8 cellular contexts compared by ENCODE assay signal in the genomic region with DNA sequence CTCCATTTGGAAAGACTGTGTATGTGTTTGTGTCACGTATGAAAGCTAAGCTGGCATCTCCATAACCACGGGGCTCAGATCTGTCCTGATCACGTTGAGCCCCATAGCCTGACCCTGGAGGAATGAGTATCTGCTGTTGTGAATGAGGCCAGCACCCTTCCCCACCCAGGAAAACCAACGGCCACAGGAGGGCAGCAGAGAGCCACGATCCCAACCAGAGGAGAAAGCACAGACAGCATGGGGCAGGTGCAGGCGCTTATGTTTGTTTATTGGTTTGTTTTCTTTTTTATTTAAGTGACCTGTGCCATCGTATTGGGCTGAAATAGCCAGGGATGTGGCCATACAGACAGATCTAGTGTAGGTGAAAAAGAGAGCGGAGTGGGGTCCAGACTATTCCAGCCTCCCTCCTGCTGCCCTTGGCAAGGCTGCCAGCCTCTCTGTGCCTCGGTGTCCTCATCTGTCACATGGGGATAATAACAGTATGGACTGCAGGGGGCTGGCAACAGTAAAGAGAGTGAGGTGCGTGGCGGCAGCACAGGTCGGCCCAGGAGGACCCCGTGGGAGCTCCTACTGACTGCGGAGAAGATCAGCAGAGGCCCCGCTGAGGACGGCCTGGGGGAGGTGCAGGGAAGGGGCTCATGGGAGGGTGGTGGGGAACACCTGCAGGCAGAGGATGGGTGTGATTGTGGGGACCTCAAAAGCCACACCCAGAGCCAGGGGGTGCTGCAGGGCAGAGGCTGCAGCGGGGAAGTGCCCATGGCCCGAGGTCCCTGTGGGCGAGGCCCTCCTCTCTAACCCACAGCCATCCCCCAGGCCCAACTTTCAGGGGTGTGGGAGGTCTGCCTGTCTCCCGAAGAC. TPM values are rescaled to one million over a fixed set of nuclear protein-coding genes. Genes with fewer than 3 reads are reported as not detected.
A peak's percentile ranks its signal among the peaks of the same experiment; 100 is the strongest.
DNase-seq lines count a peak whose midpoint lies in the region; ATAC-seq and TF ChIP-seq lines count a peak whose summit lies in the region.

No MANE protein-coding gene starts in this region.

- peak overlapping the region; percentile 95 for H3K14ac ChIP-seq in neuronal stem cell (ENCODE audit: low read length)

- H3K27me3 Mint-ChIP-seq in activated T-cell treated with anti-CD3 and anti-CD28 coated beads, Interleukin-2, amount 50 U/mL, for 72 hours (ENCODE audit: low read depth): no peaks in the 10 kb centered on the region

- peak overlapping the region in 2 of 4 donors; percentile 63 to 80 for H3K27ac ChIP-seq in Peyer's patch
- H3K27ac ChIP-seq in neuronal stem cell (replicated peaks; ENCODE audit: low read length): peak overlapping the region; percentile 85
- peak overlapping the region; percentile 84 for H3K27ac ChIP-seq in substantia nigra (ENCODE audit: low read depth, low read length, poor library complexity, severe bottlenecking)

- peak overlapping the region; percentile 95 for H4K8ac ChIP-seq in neuronal stem cell (ENCODE audit: low read depth, low read length)

- H3K9me3 ChIP-seq in Peyer's patch (peaks cover 0 to 4% (median 0%) of the 10 kb centered on the region in 4 donors), neuronal stem cell (replicated peaks in 1 of 2; ENCODE audit: control insufficient read depth in 2 of 2, insufficient read depth in 1 of 2, low read depth in 1 of 2, low read length in 2 of 2) (peaks cover 0 to 2% of the 10 kb centered on the region in 2 donors)

- no peaks in the 10 kb centered on the region for H3K36me3 ChIP-seq in Peyer's patch
- no peaks in the 10 kb centered on the region for H3K36me3 ChIP-seq in neuronal stem cell (replicated peaks in 1 of 2; ENCODE audit: control insufficient read depth in 2 of 2, insufficient read depth in 2 of 2, low read length in 2 of 2)

- H3K4me1 Mint-ChIP-seq in activated T-cell treated with anti-CD3 and anti-CD28 coated beads, Interleukin-2, amount 50 U/mL, for 72 hours (ENCODE audit: low read depth): peaks cover 77% of the 10 kb centered on the region

- H3K4me1 ChIP-seq in Peyer's patch (peaks cover 0 to 6% (median 2%) of the 10 kb centered on the region in 4 donors), neuronal stem cell (ENCODE audit: control insufficient read depth in 2 of 2, insufficient read depth in 1 of 2, low read depth in 1 of 2, low read length in 2 of 2) (peaks cover 3 to 9% of the 10 kb centered on the region in 2 donors)

- H3K36me3 Mint-ChIP-seq in activated T-cell treated with anti-CD3 and anti-CD28 coated beads, Interleukin-2, amount 50 U/mL, for 72 hours (ENCODE audit: insufficient read depth in 2 of 2): peaks cover 0 to 2% of the 10 kb centered on the region in 2 donors

- H4K91ac ChIP-seq in neuronal stem cell (ENCODE audit: low read depth, low read length, poor library complexity): peak overlapping the region; percentile 89

- H3K4me2 ChIP-seq in neuronal stem cell (ENCODE audit: insufficient read depth, low read length, poor library complexity, severe bottlenecking): no peak overlapping the region

- H2BK5ac ChIP-seq in neuronal stem cell (ENCODE audit: low read length): no peak overlapping the region

- H3K79me1 ChIP-seq in neuronal stem cell (ENCODE audit: low read depth, low read length): no peaks in the 10 kb centered on the region

- TF ChIP-seq CTCF in Peyer's patch (IDR thresholded peaks at IDR 0.05): peak; percentile 63 to 89 (median 76)

- H3K27me3 ChIP-seq in Peyer's patch: no peaks in the 10 kb centered on the region
- H3K27me3 ChIP-seq in neuronal stem cell (ENCODE audit: control insufficient read depth in 3 of 3, insufficient read depth in 3 of 3, low read depth in 1 of 3, low read length in 3 of 3): peaks cover 0 to 7% (median under 1%) of the 10 kb centered on the region in 3 experiments

- peak; percentile 92 for DNase-seq in DMS53 (lab: John Stamatoyannopoulos, UW)
- DNase-seq in KG1 (lab: John Stamatoyannopoulos, UW): peak; percentile 51
- peak; percentile 86 to 96 (median 91) for DNase-seq in Peyer's patch
- peak; percentile 90 to 93 for DNase-seq in activated T-cell treated with anti-CD3 and anti-CD28 coated beads, Interleukin-2, amount 50 U/mL, for 72 hours
- peak; percentile 74 for DNase-seq in fibroblast of peridontal ligament (ENCODE audit: extremely low read depth)
- peak; percentile 82 for DNase-seq in neuronal stem cell (ENCODE audit: low spot score)
- DNase-seq in substantia nigra (lab: John Stamatoyannopoulos, UW): peak in 47 of 49 donors; percentile 22 to 93 (median 77)

- H2BK12ac ChIP-seq in neuronal stem cell (ENCODE audit: low read length): peak overlapping the region; percentile 63

- H3K4me3 ChIP-seq in Peyer's patch: no peak overlapping the region
- no peak overlapping the region for H3K4me3 ChIP-seq in neuronal stem cell (ENCODE audit: low read length in 2 of 2)

- H2BK15ac ChIP-seq in neuronal stem cell (ENCODE audit: low read length): peak overlapping the region; percentile 98

- H2AFZ ChIP-seq in neuronal stem cell (ENCODE audit: low read length): peak overlapping the region; percentile 87

- no peak for TF ChIP-seq POLR2A in Peyer's patch (IDR thresholded peaks at IDR 0.05)

- peak overlapping the region; percentile 96 for H3K18ac ChIP-seq in neuronal stem cell (ENCODE audit: low read length)

- ATAC-seq in GM21723 (IDR thresholded peaks at IDR 0.05; ENCODE audit: unreplicated experiment): peak; percentile 74
- ATAC-seq in activated T-cell treated with anti-CD3 and anti-CD28 coated beads, Interleukin-2, amount 50 U/mL, for 72 hours (replicated peaks in 1 of 2): peak; percentile 53 to 67

- no CpG with 5 or more reads among the region's 20 CpGs for WGBS in neuronal stem cell (ENCODE audit: extremely low coverage in 2 of 2, insufficient read length in 2 of 2, insufficient replicate concordance in 1 of 2), 2 donors

- peak overlapping the region; percentile 92 for H3K9ac ChIP-seq in neuronal stem cell (ENCODE audit: low read depth, low read length, poor library complexity)

- peak overlapping the region; percentile 77 for H2AK5ac ChIP-seq in neuronal stem cell (ENCODE audit: low read depth, low read length)

- peak overlapping the region; percentile 66 to 85 for H3K4me3 Mint-ChIP-seq in activated T-cell treated with anti-CD3 and anti-CD28 coated beads, Interleukin-2, amount 50 U/mL, for 72 hours

- H3K27ac Mint-ChIP-seq in activated T-cell treated with anti-CD3 and anti-CD28 coated beads, Interleukin-2, amount 50 U/mL, for 72 hours: peak overlapping the region; percentile 42

- no peak overlapping the region for H3K4ac ChIP-seq in neuronal stem cell (ENCODE audit: low read length)

- H2BK120ac ChIP-seq in neuronal stem cell (ENCODE audit: low read depth, low read length): no peak overlapping the region

- peak overlapping the region; percentile 92 for H3K23ac ChIP-seq in neuronal stem cell (ENCODE audit: low read depth, low read length, poor library complexity)

- H3K9me3 Mint-ChIP-seq in activated T-cell treated with anti-CD3 and anti-CD28 coated beads, Interleukin-2, amount 50 U/mL, for 72 hours: peaks cover 2 to 3% of the 10 kb centered on the region in 2 donors

RNA-seq across cellular contexts. Expression of gene OR2V2, which starts 12.1 kb away (rescaled TPM):
- not detected for total RNA-seq in Peyer's patch
- total RNA-seq in activated T-cell treated with anti-CD3 and anti-CD28 coated beads, Interleukin-2, amount 50 U/mL, for 72 hours: not detected
- not detected for polyA plus RNA-seq in neuronal stem cell (2013, experiment 1 of 2)
- polyA plus RNA-seq in neuronal stem cell (2013, experiment 2 of 2): not detected

RNA-seq across cellular contexts. Expression of gene OR2V1, which starts 28.5 kb away (rescaled TPM):
- not detected for total RNA-seq in Peyer's patch
- total RNA-seq in activated T-cell treated with anti-CD3 and anti-CD28 coated beads, Interleukin-2, amount 50 U/mL, for 72 hours: not detected
- not detected for polyA plus RNA-seq in neuronal stem cell (2013, experiment 1 of 2)
- polyA plus RNA-seq in neuronal stem cell (2013, experiment 2 of 2): not detected

RNA-seq across cellular contexts. Expression of gene TRIM7, which starts 45.5 kb away (rescaled TPM):
- 1 to 10 TPM in 3 of 4 donors, under 1 TPM in 1; 0.88 to 2.6 (median 2.2) TPM for total RNA-seq in Peyer's patch
- 1 to 10 TPM; 2.4 to 2.9 TPM for total RNA-seq in activated T-cell treated with anti-CD3 and anti-CD28 coated beads, Interleukin-2, amount 50 U/mL, for 72 hours
- 0.28 TPM for polyA plus RNA-seq in neuronal stem cell (2013, experiment 1 of 2)
- polyA plus RNA-seq in neuronal stem cell (2013, experiment 2 of 2): 0.28 TPM
